In genomic region chr7:100358027-100358856, GRCh38 we compare ENCODE assay signal across 9 cellular contexts. TPM values are rescaled to one million over a fixed set of nuclear protein-coding genes. Genes with fewer than 3 reads are reported as not detected.
DNase-seq lines count a peak whose midpoint lies in the region; ATAC-seq and TF ChIP-seq lines count a peak whose summit lies in the region.
"Had no signal": no experiment of that assay in that cellular context is flagged by ENCODE, and none has a peak within 500 bp of the region (broad histone marks: within the 10 kb centered on the region; RNA-seq: fewer than 3 reads in every experiment).

PILRB (plus strand) TSS chr7:100358117; CDS start chr7:100358303, 186 bp downstream.

- H3K27me3 Mint-ChIP-seq in MCF 10A (ENCODE audit: insufficient read depth, unreplicated experiment): no peaks in the 10 kb centered on the region

- H3K27ac Mint-ChIP-seq in MCF 10A (ENCODE audit: low read depth, unreplicated experiment): no peak within 1 kb of the TSS

- H3K9me3 ChIP-seq in GM23248 (ENCODE audit: low read depth) (no peaks in the 10 kb centered on the region), BE2C (no peaks in the 10 kb centered on the region)

- intact Hi-C loops in MCF 10A (cut with micrococcal nuclease): no loop called here

- TF ChIP-seq CTCF in MCF 10A (IDR thresholded peaks at IDR 0.05; ENCODE audit: unreplicated experiment) (no peak), BE2C (IDR thresholded peaks at IDR 0.05; ENCODE audit: low read depth, low read length) (no peak; the same call in 1 of the 2 replicates)

- H3K36me3 ChIP-seq in GM23248 (ENCODE audit: low read depth) (peaks cover 25% of the 10 kb centered on the region), BE2C (peaks cover 83% of the 10 kb centered on the region)

- 78 to 87% methylated on average over 8 to 11 of the region's 11 CpGs for WGBS in GM23248 (ENCODE audit: low coverage in 1 of 2, low lambda C conversion rate in 2 of 2, missing lambda C conversion rate in 2 of 2), 2 experiments

- no peaks in the 10 kb centered on the region for H3K4me1 Mint-ChIP-seq in MCF 10A (ENCODE audit: insufficient read depth, unreplicated experiment)

- H3K9me2 ChIP-seq in GM23248 (ENCODE audit: insufficient read depth): no peaks in the 10 kb centered on the region

- no peak within 1 kb of the TSS for H2AFZ ChIP-seq in GM23248

- in situ Hi-C loops in GM23248 (cut with MboI): no loop called here

- no peak within 1 kb of the TSS for H3K27ac ChIP-seq in GM23248

- H3K4me2 ChIP-seq in GM23248 (ENCODE audit: unreplicated experiment): no peak within 1 kb of the TSS

- no peak within 1 kb of the TSS for H3K4me3 Mint-ChIP-seq in MCF 10A (ENCODE audit: unreplicated experiment)

- no peaks in the 10 kb centered on the region for H3K4me1 ChIP-seq in GM23248 (ENCODE audit: insufficient read depth)
- no peaks in the 10 kb centered on the region for H3K4me1 ChIP-seq in BE2C

- DNase-seq in A172 (ENCODE audit: low spot score) (no peak), GM23248 (no peak), MCF 10A (ENCODE audit: unreplicated experiment) (no peak), lung microvascular endothelial cell (ENCODE audit: low read depth in 2 of 2) (no peak), SIG-M5 (lab: John Stamatoyannopoulos, UW) (no peak), BE2C (no peak), DMS79 treated with DMSO at 0.1 percent for 48 hours (lab: John Stamatoyannopoulos, UW) (no peak)

- no peak for ATAC-seq in GM21717 (IDR thresholded peaks at IDR 0.05; ENCODE audit: unreplicated experiment)
- ATAC-seq: activated CD4-positive, CD25-positive, alpha-beta regulatory T cell treated with anti-CD3 and anti-CD28 coated beads, Interleukin-2, amount 50 U/mL, for 24 hours had no signal

- no peaks in the 10 kb centered on the region for H3K79me2 ChIP-seq in GM23248 (ENCODE audit: insufficient read depth)

- H3K27me3 ChIP-seq in GM23248 (replicated peaks; ENCODE audit: insufficient read depth) (no peaks in the 10 kb centered on the region), BE2C (no peaks in the 10 kb centered on the region)

- BruUV-seq in MCF 10A (replicated peaks; lab: Mats Ljungman, UMichigan): no TSS peak

- CTCF ChIA-PET in MCF 10A (lab: Yijun Ruan, JAX): no interaction called here

- POLR2A ChIA-PET in MCF 10A (lab: Yijun Ruan, JAX): no interaction called here

- no peak within 1 kb of the TSS for H3K4me3 ChIP-seq in GM23248
- no peak within 1 kb of the TSS for H3K4me3 ChIP-seq in BE2C (ENCODE audit: low read depth, low read length)

- H3F3A ChIP-seq in GM23248 (ENCODE audit: insufficient read depth): 0 out of 2 replicates have a peak, but pooled peaks cover 2% of the 10 kb centered on the region

- H3K9ac ChIP-seq in GM23248: no peak within 1 kb of the TSS

- peaks cover 97% of the 10 kb centered on the region for H3K36me3 Mint-ChIP-seq in MCF 10A (ENCODE audit: insufficient read depth, unreplicated experiment)

- H3K9me3 Mint-ChIP-seq in MCF 10A (ENCODE audit: unreplicated experiment): no peaks in the 10 kb centered on the region

- H4K20me1 ChIP-seq in GM23248 (ENCODE audit: insufficient read depth): no peaks in the 10 kb centered on the region

RNA-seq across cellular contexts. Expression of gene PILRB, which starts in this region (rescaled TPM):
- total RNA-seq in A172 (2014; rRNA removed; shearing (Covaris generic)): 14.3 and 16.4 TPM in 2 replicates
- 10.8 and 21.8 TPM in 2 replicates for total RNA-seq in GM23248 (2014; rRNA removed; shearing (Covaris generic))
- polyA plus RNA-seq in GM23248 (2016; fragmentation: Nextera tagmentation; extraction: Ambion mirVana): 7.6 and 10.7 TPM in 2 replicates
- 39.8 and 56.2 TPM in 2 replicates for total RNA-seq in MCF 10A (2022)
- total RNA-seq in lung microvascular endothelial cell: 5.2 and 21.6 TPM in 2 replicates
- 154 TPM for polyA plus RNA-seq in BE2C (2012; ENCODE audit: insufficient read depth, insufficient read length, low read depth)
